8 cellular contexts compared by ENCODE assay signal in genomic region chr9:131728961-131729360, GRCh38. TPM values are rescaled to one million over a fixed set of nuclear protein-coding genes. Genes with fewer than 3 reads are reported as not detected.
DNase-seq lines count a peak whose midpoint lies in the region; ATAC-seq, FAIRE-seq and TF ChIP-seq lines count a peak whose summit lies in the region.

No MANE protein-coding gene starts in this region.

- H2BK15ac ChIP-seq in neuronal stem cell (ENCODE audit: low read length) = no peak overlapping the region

- TF ChIP-seq POLR2A in body of pancreas (IDR thresholded peaks at IDR 0.05) = no peak

- H2AK5ac ChIP-seq in neuronal stem cell (ENCODE audit: low read depth, low read length) = no peak overlapping the region

- H3K27ac ChIP-seq in OCI-LY7 (ENCODE audit: low read depth, low read length, poor library complexity, severe bottlenecking) = peak overlapping the region; percentile 100
- H3K27ac ChIP-seq in neuronal stem cell (replicated peaks; ENCODE audit: low read length) = no peak overlapping the region
- no peak overlapping the region for H3K27ac ChIP-seq in endodermal cell (ENCODE audit: low read depth, low read length)
- H3K27ac ChIP-seq in body of pancreas = peak overlapping the region in 2 of 4 donors; percentile 40 to 41

- H3K27ac Mint-ChIP-seq in activated naive CD8-positive, alpha-beta T cell = peak overlapping the region; percentile 96
- no peak overlapping the region for H3K27ac Mint-ChIP-seq in endodermal cell

- H3K4me3 Mint-ChIP-seq in activated naive CD8-positive, alpha-beta T cell = peak overlapping the region; percentile 84
- no peak overlapping the region for H3K4me3 Mint-ChIP-seq in endodermal cell

- H3K18ac ChIP-seq in neuronal stem cell (ENCODE audit: low read length) = no peak overlapping the region

- no peaks in the 10 kb centered on the region for H3K9me2 ChIP-seq in OCI-LY7 (ENCODE audit: insufficient read depth, low read length)

- no CpG with 5 or more reads among the region's 3 CpGs for WGBS in neuronal stem cell (ENCODE audit: extremely low coverage in 2 of 2, insufficient read length in 2 of 2, insufficient replicate concordance in 1 of 2), 2 donors
- 67 to 84% methylated on average over 1 to 2 of the region's 3 CpGs for WGBS in endodermal cell (ENCODE audit: insufficient coverage in 1 of 2, insufficient read length in 1 of 2), 2 experiments
- 18% methylated on average over 3 of the region's 3 CpGs; no CpG with 5 or more reads in 1 of the 2 donors for WGBS in body of pancreas, 2 donors

- no peak overlapping the region for H2BK12ac ChIP-seq in neuronal stem cell (ENCODE audit: low read length)

- H3K4me1 Mint-ChIP-seq in activated naive CD8-positive, alpha-beta T cell (ENCODE audit: low read depth) = peaks cover 88% of the 10 kb centered on the region
- H3K4me1 Mint-ChIP-seq in endodermal cell = peaks cover 47% of the 10 kb centered on the region

- peaks cover 7% of the 10 kb centered on the region for H3K36me3 Mint-ChIP-seq in activated naive CD8-positive, alpha-beta T cell
- peaks cover 17% of the 10 kb centered on the region for H3K36me3 Mint-ChIP-seq in endodermal cell (ENCODE audit: low read depth)

- H2BK120ac ChIP-seq in neuronal stem cell (ENCODE audit: low read depth, low read length) = no peak overlapping the region

- H3K4ac ChIP-seq in neuronal stem cell (ENCODE audit: low read length) = no peak overlapping the region

- CTCF ChIA-PET in OCI-LY7 (lab: Charles Lee; ENCODE audit: unreplicated experiment) = interaction anchor here (0.5 to 0.6 kb wide), 3 partner anchors 14 to 652 kb away, joined by 3 to 7 read pairs (median 3); no protein-coding TSS in a partner anchor

- intact Hi-C loops in OCI-LY7 (cut with micrococcal nuclease; ENCODE audit: unreplicated experiment) = loop anchor here (1.0 to 2.0 kb wide), 2 partner anchors 53 to 72 kb away; no protein-coding TSS in a partner anchor
- intact Hi-C loops in body of pancreas (cut with DNase I) = no loop called here

- no peaks in the 10 kb centered on the region; the same call in 1 of the 2 replicates for H3K9me3 ChIP-seq in OCI-LY7 (ENCODE audit: low read length)
- peaks cover 3 to 15% of the 10 kb centered on the region in 2 donors for H3K9me3 ChIP-seq in neuronal stem cell (replicated peaks in 1 of 2; ENCODE audit: control insufficient read depth in 2 of 2, insufficient read depth in 1 of 2, low read depth in 1 of 2, low read length in 2 of 2)
- H3K9me3 ChIP-seq in endodermal cell (ENCODE audit: control insufficient read depth, low read length) = no peaks in the 10 kb centered on the region
- no peaks in the 10 kb centered on the region for H3K9me3 ChIP-seq in body of pancreas

- no peak overlapping the region for H4K8ac ChIP-seq in neuronal stem cell (ENCODE audit: low read depth, low read length)

- H2BK5ac ChIP-seq in neuronal stem cell (ENCODE audit: low read length) = no peak overlapping the region

- TF ChIP-seq CTCF in OCI-LY7 (conservative IDR thresholded peaks at IDR 0.05; ENCODE audit: low read length) (no peak), D721Med (IDR thresholded peaks at IDR 0.05; ENCODE audit: insufficient read depth, missing control alignments) (no peak), endodermal cell (conservative IDR thresholded peaks at IDR 0.05) (no peak), body of pancreas (IDR thresholded peaks at IDR 0.05) (no peak)

- DNase-seq in OCI-LY7 (ENCODE audit: low spot score) = peak; percentile 90
- DNase-seq in neuronal stem cell (ENCODE audit: low spot score) = no peak
- DNase-seq in D721Med (ENCODE audit: insufficient read length, low spot score) = no peak
- DNase-seq in endodermal cell = no peak
- DNase-seq in body of pancreas = no peak
- DNase-seq in MV-4-11 (lab: John Stamatoyannopoulos, UW) = no peak

- peak overlapping the region; percentile 93 for H3K4me2 ChIP-seq in OCI-LY7 (ENCODE audit: low read length)
- H3K4me2 ChIP-seq in neuronal stem cell (ENCODE audit: insufficient read depth, low read length, poor library complexity, severe bottlenecking) = no peak overlapping the region

- no peak overlapping the region for H3K23ac ChIP-seq in neuronal stem cell (ENCODE audit: low read depth, low read length, poor library complexity)

- H3K4me3 ChIP-seq in OCI-LY7 (ENCODE audit: low read depth, low read length, poor library complexity, severe bottlenecking) (peak overlapping the region; percentile 62), neuronal stem cell (ENCODE audit: low read length in 2 of 2) (no peak overlapping the region), endodermal cell (ENCODE audit: low read length) (no peak overlapping the region), body of pancreas (no peak overlapping the region)

- peaks cover 84% of the 10 kb centered on the region for H3K79me2 ChIP-seq in OCI-LY7 (ENCODE audit: insufficient read depth, low read depth, low read length)

- H3K9me3 Mint-ChIP-seq in activated naive CD8-positive, alpha-beta T cell (ENCODE audit: low read depth) = no peaks in the 10 kb centered on the region
- peaks cover 4% of the 10 kb centered on the region for H3K9me3 Mint-ChIP-seq in endodermal cell

- peaks cover 97% of the 10 kb centered on the region for H3K4me1 ChIP-seq in OCI-LY7 (ENCODE audit: insufficient read depth, low read length, poor library complexity, severe bottlenecking)
- peaks cover 19 to 28% of the 10 kb centered on the region in 2 donors for H3K4me1 ChIP-seq in neuronal stem cell (ENCODE audit: control insufficient read depth in 2 of 2, insufficient read depth in 1 of 2, low read depth in 1 of 2, low read length in 2 of 2)
- H3K4me1 ChIP-seq in endodermal cell (ENCODE audit: control insufficient read depth, insufficient read depth, low read length) = peaks cover 4% of the 10 kb centered on the region
- peaks cover 55% of the 10 kb centered on the region for H3K4me1 ChIP-seq in body of pancreas

- H3K79me1 ChIP-seq in neuronal stem cell (ENCODE audit: low read depth, low read length) = no peaks in the 10 kb centered on the region

- no peak for FAIRE-seq in D721Med (lab: Jason Lieb, UNC)

- H2AFZ ChIP-seq in OCI-LY7 (ENCODE audit: low read length) = no peak overlapping the region
- no peak overlapping the region for H2AFZ ChIP-seq in neuronal stem cell (ENCODE audit: low read length)

- H3K27me3 Mint-ChIP-seq in activated naive CD8-positive, alpha-beta T cell = no peaks in the 10 kb centered on the region
- H3K27me3 Mint-ChIP-seq in endodermal cell (ENCODE audit: insufficient read depth) = no peaks in the 10 kb centered on the region

- no peaks in the 10 kb centered on the region for H3K27me3 ChIP-seq in neuronal stem cell (ENCODE audit: control insufficient read depth in 3 of 3, insufficient read depth in 3 of 3, low read depth in 1 of 3, low read length in 3 of 3)
- no peaks in the 10 kb centered on the region for H3K27me3 ChIP-seq in endodermal cell (ENCODE audit: control insufficient read depth, insufficient read depth, low read length, poor library complexity, severe bottlenecking)
- H3K27me3 ChIP-seq in body of pancreas = no peaks in the 10 kb centered on the region

- peak overlapping the region; percentile 61 for H3K9ac ChIP-seq in neuronal stem cell (ENCODE audit: low read depth, low read length, poor library complexity)
- no peak overlapping the region for H3K9ac ChIP-seq in endodermal cell (ENCODE audit: extremely low read depth, low read length, poor library complexity, severe bottlenecking)

- peaks cover 37% of the 10 kb centered on the region for H3K36me3 ChIP-seq in OCI-LY7 (ENCODE audit: insufficient read depth, low read length)
- H3K36me3 ChIP-seq in neuronal stem cell (replicated peaks in 1 of 2; ENCODE audit: control insufficient read depth in 2 of 2, insufficient read depth in 2 of 2, low read length in 2 of 2) = no peaks in the 10 kb centered on the region
- H3K36me3 ChIP-seq in endodermal cell (ENCODE audit: control insufficient read depth, insufficient read depth, low read length) = no peaks in the 10 kb centered on the region
- no peaks in the 10 kb centered on the region for H3K36me3 ChIP-seq in body of pancreas (replicated peaks in 1 of 2; ENCODE audit: insufficient read depth in 1 of 2, low read depth in 2 of 2)

- no peaks in the 10 kb centered on the region for H4K20me1 ChIP-seq in OCI-LY7 (ENCODE audit: insufficient read depth, low read length)

- ATAC-seq in GM18858 (IDR thresholded peaks at IDR 0.05; ENCODE audit: unreplicated experiment) (peak; percentile 23), body of pancreas (no peak)

- H4K91ac ChIP-seq in neuronal stem cell (ENCODE audit: low read depth, low read length, poor library complexity) = no peak overlapping the region

- H3K14ac ChIP-seq in neuronal stem cell (ENCODE audit: low read length) = no peak overlapping the region

- POLR2A ChIA-PET in OCI-LY7 (lab: Charles Lee) = interaction anchor here (1.0 to 16.0 kb wide), 8 partner anchors 8 to 64 kb away, joined by 3 to 347 read pairs (median 11); partner anchors contain the start of gene RAPGEF1

- no TSS peak for BruUV-seq in OCI-LY7 (replicated peaks; lab: Mats Ljungman, UMichigan)

RNA-seq across cellular contexts. Expression of gene RAPGEF1, which starts 10.9 kb away (rescaled TPM):
- 114 and 118 TPM in 2 replicates for total RNA-seq in OCI-LY7 (2014; rRNA removed; shearing (Covaris generic))
- total RNA-seq in OCI-LY7 (2022) (243 and 277 TPM in 2 replicates), endodermal cell (10 to 100 TPM; 63.4 to 85.5 TPM), body of pancreas (10 to 100 TPM; 30.1 to 70.5 TPM)
- 34.5 TPM for polyA plus RNA-seq in neuronal stem cell (2013, experiment 1 of 2)
- 33.7 TPM for polyA plus RNA-seq in neuronal stem cell (2013, experiment 2 of 2)
- 38.1 TPM for polyA plus RNA-seq in endodermal cell (2013, experiment 1 of 2)
- 34.1 TPM for polyA plus RNA-seq in endodermal cell (2013, experiment 2 of 2)
